In genomic region chr3:149468504-149469212, GRCh38 we compare ENCODE assay signal across 9 cellular contexts. TPM values are rescaled to one million over a fixed set of nuclear protein-coding genes. Genes with fewer than 3 reads are reported as not detected.
A peak's percentile ranks its signal among the peaks of the same experiment; 100 is the strongest.
DNase-seq lines count a peak whose midpoint lies in the region; ATAC-seq and TF ChIP-seq lines count a peak whose summit lies in the region.
"Had no signal": no experiment of that assay in that cellular context is flagged by ENCODE, and none has a peak within 500 bp of the region (broad histone marks: within the 10 kb centered on the region; RNA-seq: fewer than 3 reads in every experiment).

No MANE protein-coding gene starts in this region.

- intact Hi-C loops in spleen (cut with DNase I; ENCODE audit: low total_unique reads) = no loop called here

- no peak for DNase-seq in stimulated activated CD4-positive, alpha-beta T cell treated with anti-CD3 and anti-CD28 coated beads, Interleukin-2, amount 100 ng/mL, for 48 hours
- DNase-seq in spleen (no peak), NCI-H1417 (lab: John Stamatoyannopoulos, UW) (no peak)

- H3K9ac ChIP-seq in HUES64 (ENCODE audit: low read depth, low read length) = no peak overlapping the region
- peak overlapping the region; percentile 48 for H3K9ac ChIP-seq in skeletal muscle satellite cell (ENCODE audit: low read depth, low read length)

- no peak for TF ChIP-seq CTCF in spleen (IDR thresholded peaks at IDR 0.05 in 8 of 11, conservative IDR thresholded peaks at IDR 0.05 in 3 of 11)

- TF ChIP-seq POLR2A in spleen (IDR thresholded peaks at IDR 0.05) = no peak

- H3K4me3 ChIP-seq in HUES64 (ENCODE audit: low read length) = no peak overlapping the region
- H3K4me3 ChIP-seq in skeletal muscle satellite cell (ENCODE audit: low read length) = peak overlapping the region; percentile 16
- no peak overlapping the region for H3K4me3 ChIP-seq in spleen
- H3K4me3 ChIP-seq: vagina had no signal

- no CpG with 5 or more reads among the region's 2 CpGs for WGBS in HUES64
- 89 to 93% (median 91%) methylated on average over 2 of the region's 2 CpGs for WGBS in spleen, 5 donors

- H3K27me3 ChIP-seq in HUES64 (ENCODE audit: insufficient read depth, low read length) = no peaks in the 10 kb centered on the region
- H3K27me3 ChIP-seq in skeletal muscle satellite cell (ENCODE audit: control insufficient read depth, insufficient read depth, low read length) = no peaks in the 10 kb centered on the region
- H3K27me3 ChIP-seq in spleen (replicated peaks in 1 of 7) = no peaks in the 10 kb centered on the region
- H3K27me3 ChIP-seq: vagina had no signal

- peak overlapping the region; percentile 62 for H3K4me2 ChIP-seq in skeletal muscle satellite cell (ENCODE audit: low read length)

- H3K27ac ChIP-seq in HUES64 (ENCODE audit: low read depth, low read length) = peak overlapping the region; percentile 64; the same call in 1 of the 2 replicates
- no peak overlapping the region for H3K27ac ChIP-seq in spleen
- H3K27ac ChIP-seq: vagina had no signal

- no peaks in the 10 kb centered on the region for H3K36me3 ChIP-seq in HUES64 (ENCODE audit: insufficient read depth, low read length)
- no peaks in the 10 kb centered on the region for H3K36me3 ChIP-seq in skeletal muscle satellite cell (ENCODE audit: insufficient read depth, low read length)
- H3K36me3 ChIP-seq in spleen = no peaks in the 10 kb centered on the region
- H3K36me3 ChIP-seq: vagina had no signal

- H3K4me1 ChIP-seq in HUES64 (ENCODE audit: insufficient read depth, low read length) (peaks cover 30% of the 10 kb centered on the region), skeletal muscle satellite cell (ENCODE audit: control insufficient read depth, insufficient read depth, low read length) (peaks cover 77% of the 10 kb centered on the region), spleen (peaks cover 0 to 38% (median 6%) of the 10 kb centered on the region in 6 donors)

- no peaks in the 10 kb centered on the region for H3K9me3 ChIP-seq in HUES64 (ENCODE audit: insufficient read depth, low read depth, low read length)
- H3K9me3 ChIP-seq in skeletal muscle satellite cell (replicated peaks; ENCODE audit: low read length) = no peaks in the 10 kb centered on the region
- no peaks in the 10 kb centered on the region for H3K9me3 ChIP-seq in spleen
- H3K9me3 ChIP-seq: vagina had no signal

- ATAC-seq in GM19372 (IDR thresholded peaks at IDR 0.05; ENCODE audit: low read depth, unreplicated experiment) (peak; percentile 75), HG02798 (IDR thresholded peaks at IDR 0.05; ENCODE audit: poor library complexity, unreplicated experiment) (peak; percentile 84)
- ATAC-seq: activated CD4-positive, CD25-positive, alpha-beta regulatory T cell treated with anti-CD3 and anti-CD28 coated beads, Interleukin-2, amount 50 U/mL, for 24 hours had no signal

RNA-seq across cellular contexts. Expression of gene TM4SF4, which starts 5.8 kb away (rescaled TPM):
- polyA plus RNA-seq in HUES64 (2013, experiment 1 of 2) = not detected
- polyA plus RNA-seq in HUES64 (2013, experiment 2 of 2) = not detected
- not detected in 2 replicates for total RNA-seq in skeletal muscle satellite cell (2012; rRNA removed)
- total RNA-seq in spleen = not detected
- under 1 TPM in 2 of 3 donors, not detected in 1; 0.11 to 0.29 TPM for polyA plus RNA-seq in spleen
- total RNA-seq: vagina had no signal
